Comparison of ENCODE assay signal across 1 cellular context in genomic region chr6:14210663-14211595, GRCh38.
TF ChIP-seq lines count a peak whose summit lies in the region.

No MANE protein-coding gene starts in this region.

TF ChIP-seq in HepG2, 621 proteins besides CTCF, POLR2A, EP300 and RAD21 (continued from another document and continues in another):
- TF ChIP-seq, protein P1, sequence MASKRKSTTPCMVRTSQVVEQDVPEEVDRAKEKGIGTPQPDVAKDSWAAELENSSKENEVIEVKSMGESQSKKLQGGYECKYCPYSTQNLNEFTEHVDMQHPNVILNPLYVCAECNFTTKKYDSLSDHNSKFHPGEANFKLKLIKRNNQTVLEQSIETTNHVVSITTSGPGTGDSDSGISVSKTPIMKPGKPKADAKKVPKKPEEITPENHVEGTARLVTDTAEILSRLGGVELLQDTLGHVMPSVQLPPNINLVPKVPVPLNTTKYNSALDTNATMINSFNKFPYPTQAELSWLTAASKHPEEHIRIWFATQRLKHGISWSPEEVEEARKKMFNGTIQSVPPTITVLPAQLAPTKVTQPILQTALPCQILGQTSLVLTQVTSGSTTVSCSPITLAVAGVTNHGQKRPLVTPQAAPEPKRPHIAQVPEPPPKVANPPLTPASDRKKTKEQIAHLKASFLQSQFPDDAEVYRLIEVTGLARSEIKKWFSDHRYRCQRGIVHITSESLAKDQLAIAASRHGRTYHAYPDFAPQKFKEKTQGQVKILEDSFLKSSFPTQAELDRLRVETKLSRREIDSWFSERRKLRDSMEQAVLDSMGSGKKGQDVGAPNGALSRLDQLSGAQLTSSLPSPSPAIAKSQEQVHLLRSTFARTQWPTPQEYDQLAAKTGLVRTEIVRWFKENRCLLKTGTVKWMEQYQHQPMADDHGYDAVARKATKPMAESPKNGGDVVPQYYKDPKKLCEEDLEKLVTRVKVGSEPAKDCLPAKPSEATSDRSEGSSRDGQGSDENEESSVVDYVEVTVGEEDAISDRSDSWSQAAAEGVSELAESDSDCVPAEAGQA (IDR thresholded peaks at IDR 0.05; ENCODE audit: low read depth), result no peak
- TF ChIP-seq, protein P1 (CRISPR knock-in tag; IDR thresholded peaks at IDR 0.05; ENCODE audit: borderline replicate concordance), result 0 out of 2 replicates have a peak, but pooled peaks have one; percentile 56
- TF ChIP-seq ATF7-NPFF (CRISPR knock-in tag; IDR thresholded peaks at IDR 0.05; ENCODE audit: low read depth) (peak; percentile 80), MBD4 (IDR thresholded peaks at IDR 0.05; ENCODE audit: borderline replicate concordance, low read length) (no peak), ZNF225 (CRISPR knock-in tag; IDR thresholded peaks at IDR 0.05) (peak; percentile 37; the same call in 1 of the 2 replicates), ZNF674 (CRISPR knock-in tag; IDR thresholded peaks at IDR 0.05; ENCODE audit: low read depth) (no peak), PRMT3 (CRISPR knock-in tag; IDR thresholded peaks at IDR 0.05; ENCODE audit: borderline replicate concordance, low read depth) (0 out of 2 replicates have a peak, but pooled peaks have one; percentile 74), ZFY (CRISPR knock-in tag; IDR thresholded peaks at IDR 0.05) (peak; percentile 69), JARID2 (CRISPR knock-in tag; IDR thresholded peaks at IDR 0.05; ENCODE audit: insufficient replicate concordance) (peak; percentile 20), SIN3A (IDR thresholded peaks at IDR 0.05; ENCODE audit: borderline replicate concordance, low read depth, low read length) (peak; percentile 28; the same call in 1 of the 2 replicates), ZNF17 (CRISPR knock-in tag; IDR thresholded peaks at IDR 0.05) (no peak), ZNF512B (CRISPR knock-in tag; IDR thresholded peaks at IDR 0.05; ENCODE audit: borderline replicate concordance) (no peak), ZNF280B (CRISPR knock-in tag; IDR thresholded peaks at IDR 0.05; ENCODE audit: borderline replicate concordance) (peak; percentile 86; the same call in 1 of the 2 replicates), ZFX (CRISPR knock-in tag; IDR thresholded peaks at IDR 0.05; ENCODE audit: low read depth) (peak; percentile 48; the same call in 1 of the 2 replicates), ZNF605 (CRISPR knock-in tag; IDR thresholded peaks at IDR 0.05) (peak; percentile 70; the same call in 1 of the 2 replicates), ARID2 (CRISPR knock-in tag; IDR thresholded peaks at IDR 0.05; ENCODE audit: borderline replicate concordance) (peak; percentile 47; the same call in 1 of the 2 replicates), CENPX (CRISPR knock-in tag; IDR thresholded peaks at IDR 0.05) (no peak), SMAD1 (CRISPR knock-in tag; IDR thresholded peaks at IDR 0.05; ENCODE audit: borderline replicate concordance, low read depth) (0 out of 2 replicates have a peak, but pooled peaks have one; percentile 52), DDIT3 (CRISPR knock-in tag; IDR thresholded peaks at IDR 0.05) (no peak), ZMYM3 (CRISPR knock-in tag; IDR thresholded peaks at IDR 0.05) (no peak), MED8 (CRISPR knock-in tag; IDR thresholded peaks at IDR 0.05; ENCODE audit: insufficient replicate concordance) (no peak), NBN (conservative IDR thresholded peaks at IDR 0.05) (no peak), ZNF749 (CRISPR knock-in tag; IDR thresholded peaks at IDR 0.05; ENCODE audit: borderline replicate concordance) (0 out of 2 replicates have a peak, but pooled peaks have one; percentile 75), SP4 (CRISPR knock-in tag; IDR thresholded peaks at IDR 0.05) (peak; percentile 77; the same call in 1 of the 2 replicates), RFX5 (IDR thresholded peaks at IDR 0.05; ENCODE audit: low read depth, low read length) (peak; percentile 96), HOXA3 (CRISPR knock-in tag; IDR thresholded peaks at IDR 0.05) (peak; percentile 71), TCF7 (IDR thresholded peaks at IDR 0.05; ENCODE audit: low read depth) (no peak), NONO (IDR thresholded peaks at IDR 0.05) (no peak), NONO (CRISPR knock-in tag; conservative IDR thresholded peaks at IDR 0.05) (peak; percentile 61), ZNF513 (CRISPR knock-in tag; conservative IDR thresholded peaks at IDR 0.05) (peak; percentile 88; the same call in 1 of the 2 replicates), ZNF580 (CRISPR knock-in tag; IDR thresholded peaks at IDR 0.05; ENCODE audit: borderline replicate concordance, low read depth) (no peak), FOXK2 (IDR thresholded peaks at IDR 0.05) (no peak), NFKB2 (CRISPR knock-in tag; IDR thresholded peaks at IDR 0.05; ENCODE audit: borderline replicate concordance) (peak; percentile 46; the same call in 1 of the 2 replicates), TCF12 (IDR thresholded peaks at IDR 0.05) (no peak), TCF12 (CRISPR knock-in tag; IDR thresholded peaks at IDR 0.05) (0 out of 2 replicates have a peak, but pooled peaks have one; percentile 29), TOPORS (CRISPR knock-in tag; IDR thresholded peaks at IDR 0.05) (peak; percentile 87; the same call in 1 of the 2 replicates), MIER3 (CRISPR knock-in tag; IDR thresholded peaks at IDR 0.05; ENCODE audit: borderline replicate concordance) (no peak), ZBTB3 (CRISPR knock-in tag; IDR thresholded peaks at IDR 0.05; ENCODE audit: borderline replicate concordance, low read depth) (no peak), RFXAP (CRISPR knock-in tag; IDR thresholded peaks at IDR 0.05; ENCODE audit: borderline replicate concordance) (peak; percentile 100), KDM4B (CRISPR knock-in tag; IDR thresholded peaks at IDR 0.05) (no peak), ELF4 (CRISPR knock-in tag; IDR thresholded peaks at IDR 0.05; ENCODE audit: borderline replicate concordance) (no peak), NR3C1 (CRISPR knock-in tag; IDR thresholded peaks at IDR 0.05) (no peak), ZNF777 (CRISPR knock-in tag; IDR thresholded peaks at IDR 0.05) (peak; percentile 46; the same call in 1 of the 2 replicates), NKX3-1 (CRISPR knock-in tag; IDR thresholded peaks at IDR 0.05) (0 out of 2 replicates have a peak, but pooled peaks have one; percentile 55), ZFP36L1 (CRISPR knock-in tag; IDR thresholded peaks at IDR 0.05) (peak; percentile 82; the same call in 1 of the 2 replicates), RAD51 (IDR thresholded peaks at IDR 0.05; ENCODE audit: borderline replicate concordance) (peak; percentile 61), MAFK (conservative IDR thresholded peaks at IDR 0.05 in 1 of 2, IDR thresholded peaks at IDR 0.05 in 1 of 2; ENCODE audit: low read length in 2 of 2) (no peak), CAMTA2 (CRISPR knock-in tag; IDR thresholded peaks at IDR 0.05; ENCODE audit: borderline replicate concordance) (peak; percentile 80; the same call in 1 of the 2 replicates), ZNF282 (IDR thresholded peaks at IDR 0.05; ENCODE audit: partially characterized antibody) (no peak), NR2C2 (CRISPR knock-in tag; IDR thresholded peaks at IDR 0.05; ENCODE audit: borderline replicate concordance) (0 out of 2 replicates have a peak, but pooled peaks have one; percentile 2)
- TF ChIP-seq, protein P2, sequence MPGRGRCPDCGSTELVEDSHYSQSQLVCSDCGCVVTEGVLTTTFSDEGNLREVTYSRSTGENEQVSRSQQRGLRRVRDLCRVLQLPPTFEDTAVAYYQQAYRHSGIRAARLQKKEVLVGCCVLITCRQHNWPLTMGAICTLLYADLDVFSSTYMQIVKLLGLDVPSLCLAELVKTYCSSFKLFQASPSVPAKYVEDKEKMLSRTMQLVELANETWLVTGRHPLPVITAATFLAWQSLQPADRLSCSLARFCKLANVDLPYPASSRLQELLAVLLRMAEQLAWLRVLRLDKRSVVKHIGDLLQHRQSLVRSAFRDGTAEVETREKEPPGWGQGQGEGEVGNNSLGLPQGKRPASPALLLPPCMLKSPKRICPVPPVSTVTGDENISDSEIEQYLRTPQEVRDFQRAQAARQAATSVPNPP (CRISPR knock-in tag; IDR thresholded peaks at IDR 0.05), result no peak
- TF ChIP-seq, protein P3, sequence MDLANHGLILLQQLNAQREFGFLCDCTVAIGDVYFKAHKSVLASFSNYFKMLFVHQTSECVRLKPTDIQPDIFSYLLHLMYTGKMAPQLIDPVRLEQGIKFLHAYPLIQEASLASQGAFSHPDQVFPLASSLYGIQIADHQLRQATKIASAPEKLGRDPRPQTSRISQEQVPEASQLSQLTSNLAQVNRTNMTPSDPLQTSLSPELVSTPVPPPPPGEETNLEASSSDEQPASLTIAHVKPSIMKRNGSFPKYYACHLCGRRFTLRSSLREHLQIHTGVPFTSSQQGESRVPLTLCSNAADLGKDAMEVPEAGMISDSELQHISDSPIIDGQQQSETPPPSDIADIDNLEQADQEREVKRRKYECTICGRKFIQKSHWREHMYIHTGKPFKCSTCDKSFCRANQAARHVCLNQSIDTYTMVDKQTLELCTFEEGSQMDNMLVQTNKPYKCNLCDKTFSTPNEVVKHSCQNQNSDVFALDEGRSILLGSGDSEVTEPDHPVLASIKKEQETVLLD (CRISPR knock-in tag; IDR thresholded peaks at IDR 0.05; ENCODE audit: low read depth), result peak; percentile 56; the same call in 1 of the 2 replicates
- TF ChIP-seq, protein P4, sequence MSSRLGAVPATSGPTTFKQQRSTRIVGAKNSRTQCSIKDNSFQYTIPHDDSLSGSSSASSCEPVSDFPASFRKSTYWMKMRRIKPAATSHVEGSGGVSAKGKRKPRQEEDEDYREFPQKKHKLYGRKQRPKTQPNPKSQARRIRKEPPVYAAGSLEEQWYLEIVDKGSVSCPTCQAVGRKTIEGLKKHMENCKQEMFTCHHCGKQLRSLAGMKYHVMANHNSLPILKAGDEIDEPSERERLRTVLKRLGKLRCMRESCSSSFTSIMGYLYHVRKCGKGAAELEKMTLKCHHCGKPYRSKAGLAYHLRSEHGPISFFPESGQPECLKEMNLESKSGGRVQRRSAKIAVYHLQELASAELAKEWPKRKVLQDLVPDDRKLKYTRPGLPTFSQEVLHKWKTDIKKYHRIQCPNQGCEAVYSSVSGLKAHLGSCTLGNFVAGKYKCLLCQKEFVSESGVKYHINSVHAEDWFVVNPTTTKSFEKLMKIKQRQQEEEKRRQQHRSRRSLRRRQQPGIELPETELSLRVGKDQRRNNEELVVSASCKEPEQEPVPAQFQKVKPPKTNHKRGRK (CRISPR knock-in tag; IDR thresholded peaks at IDR 0.05), result no peak
